In genomic region chr1:31910933-31911332, GRCh38 we compare ENCODE assay signal across 1 cellular context.
TF ChIP-seq lines count a peak whose summit lies in the region.

No MANE protein-coding gene starts in this region.

TF ChIP-seq in HepG2, 621 proteins besides CTCF, POLR2A, EP300 and RAD21 (continued from another document and continues in another):
- TF ChIP-seq, protein P1, sequence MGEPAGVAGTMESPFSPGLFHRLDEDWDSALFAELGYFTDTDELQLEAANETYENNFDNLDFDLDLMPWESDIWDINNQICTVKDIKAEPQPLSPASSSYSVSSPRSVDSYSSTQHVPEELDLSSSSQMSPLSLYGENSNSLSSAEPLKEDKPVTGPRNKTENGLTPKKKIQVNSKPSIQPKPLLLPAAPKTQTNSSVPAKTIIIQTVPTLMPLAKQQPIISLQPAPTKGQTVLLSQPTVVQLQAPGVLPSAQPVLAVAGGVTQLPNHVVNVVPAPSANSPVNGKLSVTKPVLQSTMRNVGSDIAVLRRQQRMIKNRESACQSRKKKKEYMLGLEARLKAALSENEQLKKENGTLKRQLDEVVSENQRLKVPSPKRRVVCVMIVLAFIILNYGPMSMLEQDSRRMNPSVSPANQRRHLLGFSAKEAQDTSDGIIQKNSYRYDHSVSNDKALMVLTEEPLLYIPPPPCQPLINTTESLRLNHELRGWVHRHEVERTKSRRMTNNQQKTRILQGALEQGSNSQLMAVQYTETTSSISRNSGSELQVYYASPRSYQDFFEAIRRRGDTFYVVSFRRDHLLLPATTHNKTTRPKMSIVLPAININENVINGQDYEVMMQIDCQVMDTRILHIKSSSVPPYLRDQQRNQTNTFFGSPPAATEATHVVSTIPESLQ (CRISPR knock-in tag; conservative IDR thresholded peaks at IDR 0.05) = no peak
- TF ChIP-seq MLLT10 (CRISPR knock-in tag; IDR thresholded peaks at IDR 0.05) (no peak), ELF3 (CRISPR knock-in tag; IDR thresholded peaks at IDR 0.05) (no peak), IKZF5 (CRISPR knock-in tag; IDR thresholded peaks at IDR 0.05) (no peak), RXRA (CRISPR knock-in tag; IDR thresholded peaks at IDR 0.05) (no peak; the same call in 1 of the 2 replicates), DNMT1 (CRISPR knock-in tag; IDR thresholded peaks at IDR 0.05) (no peak), KAT2B (IDR thresholded peaks at IDR 0.05; ENCODE audit: borderline replicate concordance, low read depth, low read length) (no peak), ZNF737 (CRISPR knock-in tag; IDR thresholded peaks at IDR 0.05; ENCODE audit: borderline replicate concordance) (no peak), ZNF589 (CRISPR knock-in tag; conservative IDR thresholded peaks at IDR 0.05) (no peak), ZNF629 (CRISPR knock-in tag; conservative IDR thresholded peaks at IDR 0.05) (no peak), ARID2 (CRISPR knock-in tag; IDR thresholded peaks at IDR 0.05; ENCODE audit: borderline replicate concordance) (no peak), PAX8 (CRISPR knock-in tag; IDR thresholded peaks at IDR 0.05; ENCODE audit: borderline replicate concordance) (no peak), ATF7-NPFF (CRISPR knock-in tag; IDR thresholded peaks at IDR 0.05; ENCODE audit: low read depth) (no peak), ZFP90 (CRISPR knock-in tag; IDR thresholded peaks at IDR 0.05; ENCODE audit: borderline replicate concordance) (no peak), HNF4A (CRISPR knock-in tag; IDR thresholded peaks at IDR 0.05) (peak; percentile 85), KAT7 (CRISPR knock-in tag; IDR thresholded peaks at IDR 0.05; ENCODE audit: borderline replicate concordance) (no peak), RELA (CRISPR knock-in tag; IDR thresholded peaks at IDR 0.05) (no peak), ZNF124 (CRISPR knock-in tag; IDR thresholded peaks at IDR 0.05) (no peak), RERE (CRISPR knock-in tag; IDR thresholded peaks at IDR 0.05; ENCODE audit: low read depth) (no peak), HES4 (CRISPR knock-in tag; IDR thresholded peaks at IDR 0.05; ENCODE audit: borderline replicate concordance) (no peak), ZNF251 (CRISPR knock-in tag; IDR thresholded peaks at IDR 0.05) (no peak), ZNF230 (CRISPR knock-in tag; IDR thresholded peaks at IDR 0.05) (no peak), ZNF644 (CRISPR knock-in tag; IDR thresholded peaks at IDR 0.05; ENCODE audit: low read depth) (0 out of 2 replicates have a peak, but pooled peaks have one; percentile 21), ISX (CRISPR knock-in tag; conservative IDR thresholded peaks at IDR 0.05) (no peak), ZNF570 (CRISPR knock-in tag; IDR thresholded peaks at IDR 0.05; ENCODE audit: borderline replicate concordance) (no peak), ZKSCAN5 (CRISPR knock-in tag; IDR thresholded peaks at IDR 0.05) (no peak), ZSCAN21 (CRISPR knock-in tag; IDR thresholded peaks at IDR 0.05; ENCODE audit: borderline replicate concordance) (no peak)
- TF ChIP-seq, protein P2, sequence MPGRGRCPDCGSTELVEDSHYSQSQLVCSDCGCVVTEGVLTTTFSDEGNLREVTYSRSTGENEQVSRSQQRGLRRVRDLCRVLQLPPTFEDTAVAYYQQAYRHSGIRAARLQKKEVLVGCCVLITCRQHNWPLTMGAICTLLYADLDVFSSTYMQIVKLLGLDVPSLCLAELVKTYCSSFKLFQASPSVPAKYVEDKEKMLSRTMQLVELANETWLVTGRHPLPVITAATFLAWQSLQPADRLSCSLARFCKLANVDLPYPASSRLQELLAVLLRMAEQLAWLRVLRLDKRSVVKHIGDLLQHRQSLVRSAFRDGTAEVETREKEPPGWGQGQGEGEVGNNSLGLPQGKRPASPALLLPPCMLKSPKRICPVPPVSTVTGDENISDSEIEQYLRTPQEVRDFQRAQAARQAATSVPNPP (CRISPR knock-in tag; IDR thresholded peaks at IDR 0.05) = no peak
- TF ChIP-seq, protein P3, sequence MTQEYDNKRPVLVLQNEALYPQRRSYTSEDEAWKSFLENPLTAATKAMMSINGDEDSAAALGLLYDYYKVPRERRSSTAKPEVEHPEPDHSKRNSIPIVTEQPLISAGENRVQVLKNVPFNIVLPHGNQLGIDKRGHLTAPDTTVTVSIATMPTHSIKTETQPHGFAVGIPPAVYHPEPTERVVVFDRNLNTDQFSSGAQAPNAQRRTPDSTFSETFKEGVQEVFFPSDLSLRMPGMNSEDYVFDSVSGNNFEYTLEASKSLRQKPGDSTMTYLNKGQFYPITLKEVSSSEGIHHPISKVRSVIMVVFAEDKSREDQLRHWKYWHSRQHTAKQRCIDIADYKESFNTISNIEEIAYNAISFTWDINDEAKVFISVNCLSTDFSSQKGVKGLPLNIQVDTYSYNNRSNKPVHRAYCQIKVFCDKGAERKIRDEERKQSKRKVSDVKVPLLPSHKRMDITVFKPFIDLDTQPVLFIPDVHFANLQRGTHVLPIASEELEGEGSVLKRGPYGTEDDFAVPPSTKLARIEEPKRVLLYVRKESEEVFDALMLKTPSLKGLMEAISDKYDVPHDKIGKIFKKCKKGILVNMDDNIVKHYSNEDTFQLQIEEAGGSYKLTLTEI (CRISPR knock-in tag; conservative IDR thresholded peaks at IDR 0.05) = no peak
- TF ChIP-seq, protein P4, sequence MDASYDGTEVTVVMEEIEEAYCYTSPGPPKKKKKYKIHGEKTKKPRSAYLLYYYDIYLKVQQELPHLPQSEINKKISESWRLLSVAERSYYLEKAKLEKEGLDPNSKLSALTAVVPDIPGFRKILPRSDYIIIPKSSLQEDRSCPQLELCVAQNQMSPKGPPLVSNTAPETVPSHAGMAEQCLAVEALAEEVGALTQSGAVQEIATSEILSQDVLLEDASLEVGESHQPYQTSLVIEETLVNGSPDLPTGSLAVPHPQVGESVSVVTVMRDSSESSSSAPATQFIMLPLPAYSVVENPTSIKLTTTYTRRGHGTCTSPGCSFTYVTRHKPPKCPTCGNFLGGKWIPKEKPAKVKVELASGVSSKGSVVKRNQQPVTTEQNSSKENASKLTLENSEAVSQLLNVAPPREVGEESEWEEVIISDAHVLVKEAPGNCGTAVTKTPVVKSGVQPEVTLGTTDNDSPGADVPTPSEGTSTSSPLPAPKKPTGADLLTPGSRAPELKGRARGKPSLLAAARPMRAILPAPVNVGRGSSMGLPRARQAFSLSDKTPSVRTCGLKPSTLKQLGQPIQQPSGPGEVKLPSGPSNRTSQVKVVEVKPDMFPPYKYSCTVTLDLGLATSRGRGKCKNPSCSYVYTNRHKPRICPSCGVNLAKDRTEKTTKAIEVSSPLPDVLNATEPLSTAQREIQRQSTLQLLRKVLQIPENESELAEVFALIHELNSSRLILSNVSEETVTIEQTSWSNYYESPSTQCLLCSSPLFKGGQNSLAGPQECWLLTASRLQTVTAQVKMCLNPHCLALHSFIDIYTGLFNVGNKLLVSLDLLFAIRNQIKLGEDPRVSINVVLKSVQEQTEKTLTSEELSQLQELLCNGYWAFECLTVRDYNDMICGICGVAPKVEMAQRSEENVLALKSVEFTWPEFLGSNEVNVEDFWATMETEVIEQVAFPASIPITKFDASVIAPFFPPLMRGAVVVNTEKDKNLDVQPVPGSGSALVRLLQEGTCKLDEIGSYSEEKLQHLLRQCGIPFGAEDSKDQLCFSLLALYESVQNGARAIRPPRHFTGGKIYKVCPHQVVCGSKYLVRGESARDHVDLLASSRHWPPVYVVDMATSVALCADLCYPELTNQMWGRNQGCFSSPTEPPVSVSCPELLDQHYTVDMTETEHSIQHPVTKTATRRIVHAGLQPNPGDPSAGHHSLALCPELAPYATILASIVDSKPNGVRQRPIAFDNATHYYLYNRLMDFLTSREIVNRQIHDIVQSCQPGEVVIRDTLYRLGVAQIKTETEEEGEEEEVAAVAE (CRISPR knock-in tag; IDR thresholded peaks at IDR 0.05; ENCODE audit: borderline replicate concordance) = no peak
- TF ChIP-seq, protein P5, sequence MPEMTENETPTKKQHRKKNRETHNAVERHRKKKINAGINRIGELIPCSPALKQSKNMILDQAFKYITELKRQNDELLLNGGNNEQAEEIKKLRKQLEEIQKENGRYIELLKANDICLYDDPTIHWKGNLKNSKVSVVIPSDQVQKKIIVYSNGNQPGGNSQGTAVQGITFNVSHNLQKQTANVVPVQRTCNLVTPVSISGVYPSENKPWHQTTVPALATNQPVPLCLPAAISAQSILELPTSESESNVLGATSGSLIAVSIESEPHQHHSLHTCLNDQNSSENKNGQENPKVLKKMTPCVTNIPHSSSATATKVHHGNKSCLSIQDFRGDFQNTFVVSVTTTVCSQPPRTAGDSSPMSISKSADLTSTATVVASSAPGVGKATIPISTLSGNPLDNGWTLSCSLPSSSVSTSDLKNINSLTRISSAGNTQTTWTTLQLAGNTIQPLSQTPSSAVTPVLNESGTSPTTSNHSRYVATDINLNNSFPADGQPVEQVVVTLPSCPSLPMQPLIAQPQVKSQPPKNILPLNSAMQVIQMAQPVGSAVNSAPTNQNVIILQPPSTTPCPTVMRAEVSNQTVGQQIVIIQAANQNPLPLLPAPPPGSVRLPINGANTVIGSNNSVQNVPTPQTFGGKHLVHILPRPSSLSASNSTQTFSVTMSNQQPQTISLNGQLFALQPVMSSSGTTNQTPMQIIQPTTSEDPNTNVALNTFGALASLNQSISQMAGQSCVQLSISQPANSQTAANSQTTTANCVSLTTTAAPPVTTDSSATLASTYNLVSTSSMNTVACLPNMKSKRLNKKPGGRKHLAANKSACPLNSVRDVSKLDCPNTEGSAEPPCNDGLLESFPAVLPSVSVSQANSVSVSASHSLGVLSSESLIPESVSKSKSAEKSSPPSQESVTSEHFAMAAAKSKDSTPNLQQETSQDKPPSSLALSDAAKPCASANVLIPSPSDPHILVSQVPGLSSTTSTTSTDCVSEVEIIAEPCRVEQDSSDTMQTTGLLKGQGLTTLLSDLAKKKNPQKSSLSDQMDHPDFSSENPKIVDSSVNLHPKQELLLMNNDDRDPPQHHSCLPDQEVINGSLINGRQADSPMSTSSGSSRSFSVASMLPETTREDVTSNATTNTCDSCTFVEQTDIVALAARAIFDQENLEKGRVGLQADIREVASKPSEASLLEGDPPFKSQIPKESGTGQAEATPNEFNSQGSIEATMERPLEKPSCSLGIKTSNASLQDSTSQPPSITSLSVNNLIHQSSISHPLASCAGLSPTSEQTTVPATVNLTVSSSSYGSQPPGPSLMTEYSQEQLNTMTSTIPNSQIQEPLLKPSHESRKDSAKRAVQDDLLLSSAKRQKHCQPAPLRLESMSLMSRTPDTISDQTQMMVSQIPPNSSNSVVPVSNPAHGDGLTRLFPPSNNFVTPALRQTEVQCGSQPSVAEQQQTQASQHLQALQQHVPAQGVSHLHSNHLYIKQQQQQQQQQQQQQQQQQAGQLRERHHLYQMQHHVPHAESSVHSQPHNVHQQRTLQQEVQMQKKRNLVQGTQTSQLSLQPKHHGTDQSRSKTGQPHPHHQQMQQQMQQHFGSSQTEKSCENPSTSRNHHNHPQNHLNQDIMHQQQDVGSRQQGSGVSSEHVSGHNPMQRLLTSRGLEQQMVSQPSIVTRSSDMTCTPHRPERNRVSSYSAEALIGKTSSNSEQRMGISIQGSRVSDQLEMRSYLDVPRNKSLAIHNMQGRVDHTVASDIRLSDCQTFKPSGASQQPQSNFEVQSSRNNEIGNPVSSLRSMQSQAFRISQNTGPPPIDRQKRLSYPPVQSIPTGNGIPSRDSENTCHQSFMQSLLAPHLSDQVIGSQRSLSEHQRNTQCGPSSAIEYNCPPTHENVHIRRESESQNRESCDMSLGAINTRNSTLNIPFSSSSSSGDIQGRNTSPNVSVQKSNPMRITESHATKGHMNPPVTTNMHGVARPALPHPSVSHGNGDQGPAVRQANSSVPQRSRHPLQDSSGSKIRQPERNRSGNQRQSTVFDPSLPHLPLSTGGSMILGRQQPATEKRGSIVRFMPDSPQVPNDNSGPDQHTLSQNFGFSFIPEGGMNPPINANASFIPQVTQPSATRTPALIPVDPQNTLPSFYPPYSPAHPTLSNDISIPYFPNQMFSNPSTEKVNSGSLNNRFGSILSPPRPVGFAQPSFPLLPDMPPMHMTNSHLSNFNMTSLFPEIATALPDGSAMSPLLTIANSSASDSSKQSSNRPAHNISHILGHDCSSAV (CRISPR knock-in tag; IDR thresholded peaks at IDR 0.05; ENCODE audit: borderline replicate concordance) = no peak
- TF ChIP-seq, protein P6, sequence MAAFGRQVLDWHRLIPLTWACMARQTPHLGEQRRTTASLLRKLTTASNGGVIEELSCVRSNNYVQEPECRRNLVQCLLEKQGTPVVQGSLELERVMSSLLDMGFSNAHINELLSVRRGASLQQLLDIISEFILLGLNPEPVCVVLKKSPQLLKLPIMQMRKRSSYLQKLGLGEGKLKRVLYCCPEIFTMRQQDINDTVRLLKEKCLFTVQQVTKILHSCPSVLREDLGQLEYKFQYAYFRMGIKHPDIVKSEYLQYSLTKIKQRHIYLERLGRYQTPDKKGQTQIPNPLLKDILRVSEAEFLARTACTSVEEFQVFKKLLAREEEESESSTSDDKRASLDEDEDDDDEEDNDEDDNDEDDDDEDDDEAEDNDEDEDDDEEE (CRISPR knock-in tag; IDR thresholded peaks at IDR 0.05) = no peak
